1 cellular context compared by ENCODE assay signal in the genomic region with DNA sequence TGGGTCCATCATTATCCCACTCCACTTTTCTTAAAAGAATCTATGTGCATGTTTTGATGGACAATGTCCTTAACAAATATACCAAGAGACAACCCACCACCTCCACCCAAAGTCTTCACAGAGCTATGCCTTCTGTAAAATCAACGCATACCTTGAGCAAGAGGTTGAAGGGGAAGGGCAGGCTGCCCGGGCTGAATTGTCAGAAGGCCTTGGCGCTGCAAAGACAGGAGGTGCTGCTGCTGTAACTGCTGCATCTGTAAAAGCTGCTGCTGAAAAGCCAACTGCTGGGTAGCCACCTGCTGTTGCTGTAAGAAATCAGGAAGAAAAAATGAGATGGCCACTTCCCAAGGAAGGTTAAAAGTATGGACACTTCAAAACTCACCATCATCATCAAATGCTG.
TF ChIP-seq lines count a peak whose summit lies in the region.

No MANE protein-coding gene starts in this region.

TF ChIP-seq in IMR-90, 13 proteins besides CTCF, POLR2A, EP300 and RAD21 (continued from another document):
- no peak for TF ChIP-seq RCOR1 (IDR thresholded peaks at IDR 0.05; ENCODE audit: insufficient replicate concordance, low read length)
- TF ChIP-seq MAZ (IDR thresholded peaks at IDR 0.05; ENCODE audit: borderline replicate concordance, low read depth, low read length) = no peak
- TF ChIP-seq MAFK (IDR thresholded peaks at IDR 0.05; ENCODE audit: low read depth, low read length) = no peak
- TF ChIP-seq BHLHE40 (IDR thresholded peaks at IDR 0.05; ENCODE audit: low read depth, low read length) = no peak
- TF ChIP-seq, protein P1, sequence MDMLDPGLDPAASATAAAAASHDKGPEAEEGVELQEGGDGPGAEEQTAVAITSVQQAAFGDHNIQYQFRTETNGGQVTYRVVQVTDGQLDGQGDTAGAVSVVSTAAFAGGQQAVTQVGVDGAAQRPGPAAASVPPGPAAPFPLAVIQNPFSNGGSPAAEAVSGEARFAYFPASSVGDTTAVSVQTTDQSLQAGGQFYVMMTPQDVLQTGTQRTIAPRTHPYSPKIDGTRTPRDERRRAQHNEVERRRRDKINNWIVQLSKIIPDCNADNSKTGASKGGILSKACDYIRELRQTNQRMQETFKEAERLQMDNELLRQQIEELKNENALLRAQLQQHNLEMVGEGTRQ (IDR thresholded peaks at IDR 0.05; ENCODE audit: low read depth, low read length) = no peak
- no peak for TF ChIP-seq NFE2L2 (IDR thresholded peaks at IDR 0.05; ENCODE audit: low read depth, low read length)
- no peak for TF ChIP-seq SMC3 (IDR thresholded peaks at IDR 0.05; ENCODE audit: low read depth, low read length)
- TF ChIP-seq MXI1 (IDR thresholded peaks at IDR 0.05; ENCODE audit: borderline replicate concordance, low read depth, low read length) = no peak
TF ChIP-seq in IMR-90: peak in this region for 0.
